ENCODE assay signal across 21 cellular contexts in the genomic region with DNA sequence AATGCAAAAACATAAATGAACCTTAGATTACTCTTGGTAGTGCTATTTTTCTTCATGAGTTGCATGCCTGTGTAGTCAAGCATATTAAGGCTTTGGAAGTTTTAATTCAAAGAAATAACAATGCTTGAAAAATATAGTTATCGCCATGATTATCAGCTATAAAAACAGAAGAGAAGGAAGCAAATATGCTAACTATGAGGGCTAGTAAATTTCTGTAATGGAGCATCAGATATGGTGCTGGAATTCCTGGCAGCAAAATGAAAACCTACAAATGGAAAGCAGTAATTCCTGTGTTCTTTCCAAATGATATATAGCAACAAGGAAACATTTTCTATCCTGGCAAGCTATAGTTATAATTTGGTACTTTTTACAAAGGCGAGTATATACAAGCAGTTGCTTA.
"Had no signal": no experiment of that assay in that cellular context is flagged by ENCODE, and none has a peak within 500 bp of the region (broad histone marks: within the 10 kb centered on the region; RNA-seq: fewer than 3 reads in every experiment).

No MANE protein-coding gene starts in this region.

- H3K27ac Mint-ChIP-seq: activated naive CD4-positive, alpha-beta T cell treated with anti-CD3 and anti-CD28 coated beads, Interleukin-2, amount 10 ng/mL, durations not matched to agents 7 days and 5 days; activated naive CD8-positive, alpha-beta T cell treated with anti-CD3 and anti-CD28 coated beads, Interleukin-2, amount 50 U/mL, for 24 hours; effector memory CD8-positive, alpha-beta T cell; immature natural killer cell; T-helper 1 cell treated with Interleukin-12 subunit alpha and Interleukin-12 subunit beta and Interleukin-4 antibody, amounts not matched to agents 30 μg/mL and 1 μg/mL, for 36 hours had no signal

- H3K27me3 ChIP-seq: heart right ventricle, tibial artery had no signal

- H3K9me3 Mint-ChIP-seq: activated naive CD4-positive, alpha-beta T cell treated with anti-CD3 and anti-CD28 coated beads, Interleukin-2, amount 10 ng/mL, durations not matched to agents 7 days and 5 days; activated naive CD8-positive, alpha-beta T cell treated with anti-CD3 and anti-CD28 coated beads, Interleukin-2, amount 50 U/mL, for 24 hours; effector memory CD8-positive, alpha-beta T cell; immature natural killer cell; natural killer cell treated with Interleukin-12 subunit alpha and Interleukin-12 subunit beta and Interleukin-15 and Interleukin-18, amount 100 ng/mL, for 72 hours; T-helper 1 cell treated with Interleukin-12 subunit alpha and Interleukin-12 subunit beta and Interleukin-4 antibody, amounts not matched to agents 30 μg/mL and 1 μg/mL, for 36 hours had no signal

- H3K4me3 Mint-ChIP-seq: activated naive CD4-positive, alpha-beta T cell treated with anti-CD3 and anti-CD28 coated beads, Interleukin-2, amount 10 ng/mL, durations not matched to agents 7 days and 5 days; activated naive CD8-positive, alpha-beta T cell treated with anti-CD3 and anti-CD28 coated beads, Interleukin-2, amount 50 U/mL, for 24 hours; activated T-cell treated with anti-CD3 and anti-CD28 coated beads, Interleukin-2, amount 50 U/mL, for 4 hours; effector memory CD8-positive, alpha-beta T cell; immature natural killer cell; natural killer cell treated with Interleukin-12 subunit alpha and Interleukin-12 subunit beta and Interleukin-15 and Interleukin-18, amount 100 ng/mL, for 72 hours; T-helper 1 cell treated with Interleukin-12 subunit alpha and Interleukin-12 subunit beta and Interleukin-4 antibody, amounts not matched to agents 30 μg/mL and 1 μg/mL, for 36 hours had no signal

- H3K4me1 Mint-ChIP-seq: activated naive CD4-positive, alpha-beta T cell treated with anti-CD3 and anti-CD28 coated beads, Interleukin-2, amount 10 ng/mL, durations not matched to agents 7 days and 5 days; activated naive CD8-positive, alpha-beta T cell treated with anti-CD3 and anti-CD28 coated beads, Interleukin-2, amount 50 U/mL, for 24 hours had no signal

- H3K9me3 ChIP-seq: tibial artery had no signal

- H3K27me3 Mint-ChIP-seq: activated naive CD4-positive, alpha-beta T cell treated with anti-CD3 and anti-CD28 coated beads, Interleukin-2, amount 10 ng/mL, durations not matched to agents 7 days and 5 days; activated naive CD8-positive, alpha-beta T cell treated with anti-CD3 and anti-CD28 coated beads, Interleukin-2, amount 50 U/mL, for 24 hours; effector memory CD8-positive, alpha-beta T cell; natural killer cell treated with Interleukin-12 subunit alpha and Interleukin-12 subunit beta and Interleukin-15 and Interleukin-18, amount 100 ng/mL, for 72 hours had no signal

- H3K4me3 ChIP-seq: heart right ventricle, tibial artery had no signal

- ATAC-seq: activated CD4-positive, CD25-positive, alpha-beta regulatory T cell treated with anti-CD3 and anti-CD28 coated beads, Interleukin-2, amount 50 U/mL, for 24 hours; activated naive CD8-positive, alpha-beta T cell treated with anti-CD3 and anti-CD28 coated beads, Interleukin-2, amount 50 U/mL, for 24 hours; activated T-cell treated with anti-CD3 and anti-CD28 coated beads, Interleukin-2, amount 50 U/mL, for 4 hours; effector memory CD8-positive, alpha-beta T cell; heart right ventricle; natural killer cell treated with Interleukin-12 subunit alpha and Interleukin-12 subunit beta and Interleukin-15 and Interleukin-18, amount 100 ng/mL, for 72 hours; stimulated activated naive CD8-positive, alpha-beta T cell treated with anti-CD3 and anti-CD28 coated beads, Interleukin-15, Interleukin-2, amounts not matched to agents 100 U/mL and 50 U/mL, for 24 hours had no signal

- DNase-seq: activated CD4-positive, alpha-beta T cell treated with anti-CD3 and anti-CD28 coated beads, Interleukin-2, amount 50 U/mL, for 1 hour; activated CD8-positive, alpha-beta memory T cell treated with anti-CD3 and anti-CD28 coated beads, Interleukin-2, amount 50 U/mL, for 4 hours; activated naive CD4-positive, alpha-beta T cell treated with anti-CD3 and anti-CD28 coated beads, Interleukin-2, amount 10 ng/mL, durations not matched to agents 7 days and 5 days; activated naive CD8-positive, alpha-beta T cell treated with anti-CD3 and anti-CD28 coated beads, Interleukin-2, amount 50 U/mL, for 24 hours; activated T-cell treated with anti-CD3 and anti-CD28 coated beads, Interleukin-2, amount 50 U/mL, for 4 hours; aorta; dermis blood vessel endothelial cell; effector memory CD8-positive, alpha-beta T cell; heart right ventricle; immature natural killer cell; nucleus accumbens; posterior cingulate gyrus; retina; stimulated activated CD4-positive, alpha-beta T cell treated with anti-CD3 and anti-CD28 coated beads, Interleukin-1b, Interleukin-23, amount 100 ng/mL, for 48 hours; stimulated activated CD8-positive, alpha-beta memory T cell treated with anti-CD3 and anti-CD28 coated beads, Interleukin-4, amount 100 ng/mL, for 48 hours; stimulated activated naive CD8-positive, alpha-beta T cell treated with anti-CD3 and anti-CD28 coated beads, Interleukin-15, Interleukin-2, amounts not matched to agents 100 U/mL and 50 U/mL, for 24 hours; substantia nigra; tibial artery had no signal
